11 cellular contexts compared by ENCODE assay signal in genomic region chr7:90401989-90402388, GRCh38. TPM values are rescaled to one million over a fixed set of nuclear protein-coding genes. Genes with fewer than 3 reads are reported as not detected.
DNase-seq lines count a peak whose midpoint lies in the region; ATAC-seq, FAIRE-seq and TF ChIP-seq lines count a peak whose summit lies in the region.
"Had no signal": no experiment of that assay in that cellular context is flagged by ENCODE, and none has a peak within 500 bp of the region (broad histone marks: within the 10 kb centered on the region; RNA-seq: fewer than 3 reads in every experiment).

No MANE protein-coding gene starts in this region.

- peaks cover 7 to 19% (median 11%) of the 10 kb centered on the region in 11 experiments; a peak in 17 of 22 replicates for H3K9me3 ChIP-seq in BLaER1 treated with 17β-estradiol and CSF1 and Interleukin-3, amounts not matched to agents 10 nM and 100 nM (replicated peaks in 1 of 11)
- no peaks in the 10 kb centered on the region for H3K9me3 ChIP-seq in SJCRH30 (replicated peaks)

- CTCF ChIA-PET in activated CD8-positive, alpha-beta T cell treated with anti-CD3 and anti-CD28 coated beads for 36 hours (lab: Charles Lee): no interaction called here

- H3K9ac ChIP-seq in BLaER1 treated with 17β-estradiol and CSF1 and Interleukin-3, amounts not matched to agents 10 nM and 100 nM: no peak overlapping the region

- intact Hi-C loops in activated CD8-positive, alpha-beta T cell treated with anti-CD3 and anti-CD28 coated beads for 36 hours (cut with micrococcal nuclease): loop anchor here (5.0 kb wide), 1 partner anchor 55 kb away; the partner anchor contains the start of gene GTPBP10

- peak overlapping the region in 6 of 11 experiments; percentile 5 to 93 (median 62); a peak in 9 of 22 replicates for H3K27ac ChIP-seq in BLaER1 treated with 17β-estradiol and CSF1 and Interleukin-3, amounts not matched to agents 10 nM and 100 nM
- H3K27ac ChIP-seq in SJCRH30: no peak overlapping the region

- H3K4me3 Mint-ChIP-seq in activated CD8-positive, alpha-beta T cell treated with anti-CD3 and anti-CD28 coated beads for 36 hours: no peak overlapping the region
- no peak overlapping the region for H3K4me3 Mint-ChIP-seq in stimulated activated effector memory CD8-positive, alpha-beta T cell treated with anti-CD3 and anti-CD28 coated beads, Interleukin-12 subunit alpha, Interleukin-12 subunit beta, amount 100 ng/mL, for 72 hours

- POLR2A ChIA-PET in activated CD8-positive, alpha-beta T cell treated with anti-CD3 and anti-CD28 coated beads for 36 hours (lab: Charles Lee): interaction anchor here (1.2 kb wide), 1 partner anchor 56 kb away, joined by 3 read pairs; no protein-coding TSS in a partner anchor

- H4K20me1 ChIP-seq in BLaER1 treated with 17β-estradiol and CSF1 and Interleukin-3, amounts not matched to agents 10 nM and 100 nM: no peaks in the 10 kb centered on the region

- TF ChIP-seq CTCF in activated CD8-positive, alpha-beta T cell treated with anti-CD3 and anti-CD28 coated beads for 36 hours (IDR thresholded peaks at IDR 0.05): no peak

- peaks cover 25% of the 10 kb centered on the region for H3K9me3 Mint-ChIP-seq in activated CD8-positive, alpha-beta T cell treated with anti-CD3 and anti-CD28 coated beads for 36 hours
- peaks cover 8% of the 10 kb centered on the region for H3K9me3 Mint-ChIP-seq in stimulated activated effector memory CD8-positive, alpha-beta T cell treated with anti-CD3 and anti-CD28 coated beads, Interleukin-12 subunit alpha, Interleukin-12 subunit beta, amount 100 ng/mL, for 72 hours

- peaks cover 11% of the 10 kb centered on the region for H3K4me1 Mint-ChIP-seq in activated CD8-positive, alpha-beta T cell treated with anti-CD3 and anti-CD28 coated beads for 36 hours (ENCODE audit: low read depth)
- H3K4me1 Mint-ChIP-seq in stimulated activated effector memory CD8-positive, alpha-beta T cell treated with anti-CD3 and anti-CD28 coated beads, Interleukin-12 subunit alpha, Interleukin-12 subunit beta, amount 100 ng/mL, for 72 hours: peaks cover 12% of the 10 kb centered on the region

- H3K27ac Mint-ChIP-seq in activated CD8-positive, alpha-beta T cell treated with anti-CD3 and anti-CD28 coated beads for 36 hours: no peak overlapping the region
- no peak overlapping the region for H3K27ac Mint-ChIP-seq in stimulated activated effector memory CD8-positive, alpha-beta T cell treated with anti-CD3 and anti-CD28 coated beads, Interleukin-12 subunit alpha, Interleukin-12 subunit beta, amount 100 ng/mL, for 72 hours

- DNase-seq in NCI-H146 (lab: John Stamatoyannopoulos, UW): peak; percentile 55
- peak; percentile 17 to 58 for DNase-seq in SJCRH30
- no peak for DNase-seq in activated CD8-positive, alpha-beta T cell treated with anti-CD3 and anti-CD28 coated beads for 36 hours
- DNase-seq in activated CD4-positive, CD25-positive, alpha-beta regulatory T cell (lab: John Stamatoyannopoulos, UW): no peak
- no peak for DNase-seq in effector CD4-positive, alpha-beta T cell
- DNase-seq in stimulated activated effector memory CD8-positive, alpha-beta T cell treated with anti-CD3 and anti-CD28 coated beads, Interleukin-12 subunit alpha, Interleukin-12 subunit beta, amount 100 ng/mL, for 72 hours (ENCODE audit: low spot score in 2 of 2): no peak
- DNase-seq: esophagus squamous epithelium, kidney glomerular epithelial cell, T-helper 2 cell had no signal

- peaks cover 19 to 42% (median 35%) of the 10 kb centered on the region in 10 experiments for H3K4me1 ChIP-seq in BLaER1 treated with 17β-estradiol and CSF1 and Interleukin-3, amounts not matched to agents 10 nM and 100 nM
- peaks cover 14% of the 10 kb centered on the region for H3K4me1 ChIP-seq in SJCRH30

- H3K36me3 Mint-ChIP-seq in activated CD8-positive, alpha-beta T cell treated with anti-CD3 and anti-CD28 coated beads for 36 hours (ENCODE audit: low read depth): peaks cover 2% of the 10 kb centered on the region
- H3K36me3 Mint-ChIP-seq in stimulated activated effector memory CD8-positive, alpha-beta T cell treated with anti-CD3 and anti-CD28 coated beads, Interleukin-12 subunit alpha, Interleukin-12 subunit beta, amount 100 ng/mL, for 72 hours: peaks cover 6% of the 10 kb centered on the region

- no peaks in the 10 kb centered on the region for H3K27me3 Mint-ChIP-seq in activated CD8-positive, alpha-beta T cell treated with anti-CD3 and anti-CD28 coated beads for 36 hours

- no peak overlapping the region for H3K4me3 ChIP-seq in BLaER1 treated with 17β-estradiol and CSF1 and Interleukin-3, amounts not matched to agents 10 nM and 100 nM
- H3K4me3 ChIP-seq in SJCRH30: no peak overlapping the region

- no peaks in the 10 kb centered on the region for H3K27me3 ChIP-seq in BLaER1 treated with 17β-estradiol and CSF1 and Interleukin-3, amounts not matched to agents 10 nM and 100 nM
- no peaks in the 10 kb centered on the region for H3K27me3 ChIP-seq in SJCRH30
- H3K27me3 ChIP-seq: esophagus squamous epithelium had no signal

- no peak for ATAC-seq in activated CD8-positive, alpha-beta T cell treated with anti-CD3 and anti-CD28 coated beads for 36 hours
- no peak for ATAC-seq in stimulated activated effector memory CD8-positive, alpha-beta T cell treated with anti-CD3 and anti-CD28 coated beads, Interleukin-12 subunit alpha, Interleukin-12 subunit beta, amount 100 ng/mL, for 72 hours

- peak overlapping the region in 5 of 11 experiments; percentile 15 to 42 (median 34); a peak in 5 of 22 replicates for H3K4me2 ChIP-seq in BLaER1 treated with 17β-estradiol and CSF1 and Interleukin-3, amounts not matched to agents 10 nM and 100 nM

- peaks cover 0 to 17% (median 7%) of the 10 kb centered on the region in 11 experiments; a peak in 14 of 22 replicates for H3K36me3 ChIP-seq in BLaER1 treated with 17β-estradiol and CSF1 and Interleukin-3, amounts not matched to agents 10 nM and 100 nM
- H3K36me3 ChIP-seq in SJCRH30: peaks cover 7% of the 10 kb centered on the region; the same call in 1 of the 2 replicates

- FAIRE-seq in islet of Langerhans (lab: Jason Lieb, UNC): peak; percentile 41

RNA-seq across cellular contexts. Expression of gene CLDN12, which starts 1.3 kb away (rescaled TPM):
- 39.5 and 44.4 TPM in 2 replicates for total RNA-seq in SJCRH30 (2014; rRNA removed; shearing (Covaris generic))
- total RNA-seq in activated CD8-positive, alpha-beta T cell treated with anti-CD3 and anti-CD28 coated beads for 36 hours: 1 to 10 TPM; 3.9 to 4.3 TPM

RNA-seq across cellular contexts. Expression of gene GTPBP10, which starts 55.5 kb away (rescaled TPM):
- 22.4 and 25.1 TPM in 2 replicates for total RNA-seq in SJCRH30 (2014; rRNA removed; shearing (Covaris generic))
- total RNA-seq in activated CD8-positive, alpha-beta T cell treated with anti-CD3 and anti-CD28 coated beads for 36 hours: 10 to 100 TPM; 47.9 to 48.1 TPM

Comparison
In these comparisons a context has a peak if more than half of its experiments do, and no peak if none do; other contexts are left out.
1. DNase-seq: peak in NCI-H146 (single experiment) and SJCRH30 (2 of 2); none in activated CD8-positive, alpha-beta T cell treated with anti-CD3 and anti-CD28 coated beads for 36 hours (single experiment), activated CD4-positive, CD25-positive, alpha-beta regulatory T cell (0 of 4), effector CD4-positive, alpha-beta T cell (single experiment) and stimulated activated effector memory CD8-positive, alpha-beta T cell treated with anti-CD3 and anti-CD28 coated beads, Interleukin-12 subunit alpha, Interleukin-12 subunit beta, amount 100 ng/mL, for 72 hours (0 of 2).